Comparison of ENCODE assay signal across 8 cellular contexts in the genomic region with DNA sequence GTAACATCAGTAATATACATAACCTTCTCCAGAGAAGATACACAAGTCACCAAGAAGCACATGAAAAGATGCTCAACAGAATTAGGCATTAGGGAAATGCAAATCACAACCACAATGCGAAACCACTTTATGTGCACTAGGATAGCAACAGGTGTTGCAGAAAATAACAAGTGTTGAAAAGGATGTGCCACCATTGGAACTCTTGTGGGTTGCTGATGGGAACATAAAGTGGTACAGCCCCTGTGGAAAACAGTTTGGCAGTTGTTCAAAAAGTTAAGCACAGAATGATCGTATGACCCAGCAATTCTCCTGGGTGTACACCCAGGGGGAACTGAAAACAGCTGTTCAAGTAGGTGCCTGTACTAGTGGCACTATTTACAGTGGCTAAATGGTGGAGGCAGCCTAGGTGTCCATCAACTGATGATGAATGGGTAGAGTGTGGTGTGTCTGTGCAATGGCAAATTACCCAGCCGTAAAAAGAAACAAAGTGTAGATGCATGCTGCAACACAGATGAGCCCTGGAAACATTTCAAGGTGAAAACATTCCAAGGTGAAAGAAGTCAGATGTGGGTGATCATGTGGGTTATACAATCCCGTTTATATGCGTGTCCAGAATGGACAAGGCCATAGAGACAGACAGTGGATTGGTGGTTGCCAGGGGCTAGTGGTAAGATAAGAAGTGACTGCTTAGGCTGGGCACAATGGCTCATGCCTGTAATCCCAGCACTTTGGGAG. TPM values are rescaled to one million over a fixed set of nuclear protein-coding genes. Genes with fewer than 3 reads are reported as not detected.
DNase-seq lines count a peak whose midpoint lies in the region; ATAC-seq and TF ChIP-seq lines count a peak whose summit lies in the region.

No MANE protein-coding gene starts in this region.

- peak overlapping the region; percentile 73 for H3K27ac Mint-ChIP-seq in T-helper 1 cell treated with Interleukin-12 subunit alpha and Interleukin-12 subunit beta and Interleukin-4 antibody, amounts not matched to agents 30 μg/mL and 1 μg/mL, for 36 hours
- peak overlapping the region; percentile 77 for H3K27ac Mint-ChIP-seq in stimulated activated memory B cell treated with anti-CD40 and anti-IgM and Interleukin-4, amounts not matched to agents 10 μg/mL and 1 μg/mL and 100 μg/mL, for 72 hours
- H3K27ac Mint-ChIP-seq in glutamatergic neuron (ENCODE audit: unreplicated experiment) = no peak overlapping the region

- DNase-seq in T-helper 1 cell (no peak), AG08395 (ENCODE audit: low spot score) (no peak), NCI-H748 treated with DMSO at 0.1 percent for 48 hours (lab: John Stamatoyannopoulos, UW) (no peak), glutamatergic neuron (no peak)
- DNase-seq in activated CD4-positive, CD25-positive, alpha-beta regulatory T cell treated with anti-CD3 and anti-CD28 coated beads, Interleukin-2, amount 50 U/mL, for 72 hours = peak; percentile 24

- H3K36me3 Mint-ChIP-seq in T-helper 1 cell treated with Interleukin-12 subunit alpha and Interleukin-12 subunit beta and Interleukin-4 antibody, amounts not matched to agents 30 μg/mL and 1 μg/mL, for 36 hours (ENCODE audit: low read depth) = peaks cover 75% of the 10 kb centered on the region
- peaks cover 91% of the 10 kb centered on the region for H3K36me3 Mint-ChIP-seq in stimulated activated memory B cell treated with anti-CD40 and anti-IgM and Interleukin-4, amounts not matched to agents 10 μg/mL and 1 μg/mL and 100 μg/mL, for 72 hours
- H3K36me3 Mint-ChIP-seq in glutamatergic neuron (ENCODE audit: unreplicated experiment) = no peaks in the 10 kb centered on the region

- H3K9me3 Mint-ChIP-seq in T-helper 1 cell treated with Interleukin-12 subunit alpha and Interleukin-12 subunit beta and Interleukin-4 antibody, amounts not matched to agents 30 μg/mL and 1 μg/mL, for 36 hours = peaks cover 20% of the 10 kb centered on the region
- H3K9me3 Mint-ChIP-seq in stimulated activated memory B cell treated with anti-CD40 and anti-IgM and Interleukin-4, amounts not matched to agents 10 μg/mL and 1 μg/mL and 100 μg/mL, for 72 hours = peaks cover 4% of the 10 kb centered on the region
- no peaks in the 10 kb centered on the region for H3K9me3 Mint-ChIP-seq in glutamatergic neuron (ENCODE audit: unreplicated experiment)

- ATAC-seq in HG02885 (IDR thresholded peaks at IDR 0.05; ENCODE audit: poor library complexity, unreplicated experiment) = peak; percentile 94
- ATAC-seq in stimulated activated memory B cell treated with anti-CD40 and anti-IgM and Interleukin-4, amounts not matched to agents 10 μg/mL and 1 μg/mL and 100 μg/mL, for 72 hours = peak; percentile 99

- no peak overlapping the region for H3K4me3 Mint-ChIP-seq in T-helper 1 cell treated with Interleukin-12 subunit alpha and Interleukin-12 subunit beta and Interleukin-4 antibody, amounts not matched to agents 30 μg/mL and 1 μg/mL, for 36 hours
- no peak overlapping the region for H3K4me3 Mint-ChIP-seq in stimulated activated memory B cell treated with anti-CD40 and anti-IgM and Interleukin-4, amounts not matched to agents 10 μg/mL and 1 μg/mL and 100 μg/mL, for 72 hours
- H3K4me3 Mint-ChIP-seq in glutamatergic neuron (ENCODE audit: unreplicated experiment) = no peak overlapping the region

- H3K27me3 Mint-ChIP-seq in T-helper 1 cell treated with Interleukin-12 subunit alpha and Interleukin-12 subunit beta and Interleukin-4 antibody, amounts not matched to agents 30 μg/mL and 1 μg/mL, for 36 hours (ENCODE audit: low read depth) = no peaks in the 10 kb centered on the region
- H3K27me3 Mint-ChIP-seq in stimulated activated memory B cell treated with anti-CD40 and anti-IgM and Interleukin-4, amounts not matched to agents 10 μg/mL and 1 μg/mL and 100 μg/mL, for 72 hours = no peaks in the 10 kb centered on the region
- no peaks in the 10 kb centered on the region for H3K27me3 Mint-ChIP-seq in glutamatergic neuron (ENCODE audit: unreplicated experiment)

- no peak for TF ChIP-seq CTCF in glutamatergic neuron (IDR thresholded peaks at IDR 0.05; ENCODE audit: partially characterized antibody, unreplicated experiment)

- H3K4me1 Mint-ChIP-seq in T-helper 1 cell treated with Interleukin-12 subunit alpha and Interleukin-12 subunit beta and Interleukin-4 antibody, amounts not matched to agents 30 μg/mL and 1 μg/mL, for 36 hours (ENCODE audit: low read depth) = peaks cover 33% of the 10 kb centered on the region
- peaks cover 42% of the 10 kb centered on the region for H3K4me1 Mint-ChIP-seq in stimulated activated memory B cell treated with anti-CD40 and anti-IgM and Interleukin-4, amounts not matched to agents 10 μg/mL and 1 μg/mL and 100 μg/mL, for 72 hours
- H3K4me1 Mint-ChIP-seq in glutamatergic neuron (ENCODE audit: low read depth, unreplicated experiment) = no peaks in the 10 kb centered on the region

RNA-seq across cellular contexts. Expression of gene CCDC69, which starts 27.2 kb away (rescaled TPM):
- 2.0 TPM for total RNA-seq in glutamatergic neuron (ENCODE audit: unreplicated experiment)

RNA-seq across cellular contexts. Expression of gene ANXA6, which starts 39.1 kb away (rescaled TPM):
- 143 TPM for total RNA-seq in glutamatergic neuron (ENCODE audit: unreplicated experiment)

RNA-seq across cellular contexts. Expression of gene GM2A, which starts 56.3 kb away (rescaled TPM):
- total RNA-seq in glutamatergic neuron (ENCODE audit: unreplicated experiment) = 13.7 TPM
